ENCODE assay signal across 16 cellular contexts in the genomic region with DNA sequence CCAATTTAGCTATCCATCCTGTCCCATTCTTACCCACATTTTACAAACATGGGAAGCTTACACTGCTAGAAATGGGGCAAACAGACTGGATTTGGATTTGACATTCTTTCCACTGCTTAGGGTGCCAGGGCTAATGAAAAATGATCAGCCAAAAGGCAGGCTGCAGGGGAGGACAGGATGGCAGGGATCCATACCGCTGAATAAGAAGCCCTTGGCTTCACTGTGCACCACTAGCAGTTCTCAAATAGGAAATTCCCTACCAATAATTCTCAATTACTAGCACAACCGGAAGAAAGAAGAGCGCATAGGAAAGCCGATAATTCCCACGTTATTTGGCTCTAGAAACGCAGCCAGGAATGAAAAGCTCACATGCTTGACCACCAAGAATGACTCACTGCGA.
"Had no signal": no experiment of that assay in that cellular context is flagged by ENCODE, and none has a peak within 500 bp of the region (broad histone marks: within the 10 kb centered on the region; RNA-seq: fewer than 3 reads in every experiment).

No MANE protein-coding gene starts in this region.

- H3K27ac ChIP-seq: heart right ventricle had no signal

- H3K9me3 ChIP-seq: heart right ventricle, mucosa of descending colon, thoracic aorta had no signal

- H3K4me3 ChIP-seq: heart right ventricle, mucosa of descending colon, thoracic aorta had no signal

- DNase-seq: activated CD4-positive, alpha-beta T cell treated with anti-CD3 and anti-CD28 coated beads, Interleukin-2, amount 10 ng/mL, durations not matched to agents 7 days and 5 days; activated CD8-positive, alpha-beta memory T cell treated with anti-CD3 and anti-CD28 coated beads, Interleukin-2, amount 10 ng/mL, durations not matched to agents 7 days and 5 days; activated CD8-positive, alpha-beta T cell treated with anti-CD3 and anti-CD28 coated beads for 36 hours; activated gamma-delta T cell treated with Interleukin-2 at 50 U/mL for 16 hours; activated T-cell treated with anti-CD3 and anti-CD28 coated beads for 4 hours; effector memory CD8-positive, alpha-beta T cell; mesendoderm; mucosa of descending colon; stimulated activated CD4-positive, alpha-beta T cell treated with anti-CD3 and anti-CD28 coated beads, Interleukin-2, amount 100 ng/mL, for 48 hours; stimulated activated CD8-positive, alpha-beta memory T cell treated with anti-CD3 and anti-CD28 coated beads, Interleukin-4, amount 100 ng/mL, for 48 hours; stimulated activated naive B cell treated with anti-CD40 and anti-IgM and Interleukin-4, amounts not matched to agents 10 μg/mL and 1 μg/mL and 100 μg/mL, for 72 hours had no signal

- H3K36me3 ChIP-seq: heart right ventricle, thoracic aorta had no signal

- ATAC-seq: activated CD4-positive, CD25-positive, alpha-beta regulatory T cell treated with anti-CD3 and anti-CD28 coated beads, Interleukin-2, amount 50 U/mL, for 24 hours; activated CD8-positive, alpha-beta memory T cell treated with anti-CD3 and anti-CD28 coated beads, Interleukin-2, amount 10 ng/mL, durations not matched to agents 7 days and 5 days; activated CD8-positive, alpha-beta T cell treated with anti-CD3 and anti-CD28 coated beads for 36 hours; effector memory CD8-positive, alpha-beta T cell; esophagus mucosa; left colon; mucosa of descending colon; stimulated activated naive B cell treated with anti-CD40 and anti-IgM and Interleukin-4, amounts not matched to agents 10 μg/mL and 1 μg/mL and 100 μg/mL, for 72 hours had no signal

- H3K27me3 ChIP-seq: heart right ventricle had no signal
